ENCODE assay signal across 17 cellular contexts in the genomic region with DNA sequence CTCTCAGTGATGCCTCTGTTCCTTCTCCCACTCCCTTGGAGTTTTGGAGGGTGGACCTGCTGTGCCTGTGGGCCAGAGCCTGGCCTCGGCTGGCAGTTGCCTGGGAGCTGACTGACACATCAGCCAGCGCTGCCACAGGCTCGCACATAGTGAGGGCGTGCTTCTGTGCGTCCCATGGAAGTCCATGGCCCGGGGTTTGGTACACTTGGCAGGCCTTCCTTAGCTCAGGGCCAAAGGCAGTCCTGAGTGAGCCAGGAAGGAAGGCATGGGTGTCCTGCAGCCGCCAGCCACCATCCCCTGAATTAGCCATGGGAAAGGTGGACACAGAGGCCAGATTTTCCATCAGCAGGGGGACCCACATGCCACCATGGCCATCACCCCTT. TPM values are rescaled to one million over a fixed set of nuclear protein-coding genes. Genes with fewer than 3 reads are reported as not detected.
DNase-seq lines count a peak whose midpoint lies in the region; ATAC-seq and TF ChIP-seq lines count a peak whose summit lies in the region.
"Had no signal": no experiment of that assay in that cellular context is flagged by ENCODE, and none has a peak within 500 bp of the region (broad histone marks: within the 10 kb centered on the region; RNA-seq: fewer than 3 reads in every experiment).

No MANE protein-coding gene starts in this region.

- H3K14ac ChIP-seq in H9 (ENCODE audit: insufficient read depth, low read length): no peak overlapping the region

- peak overlapping the region; percentile 45 for H3K4me3 Mint-ChIP-seq in activated T-cell treated with anti-CD3 and anti-CD28 coated beads, Interleukin-2, amount 50 U/mL, for 4 hours
- peak overlapping the region; percentile 71 for H3K4me3 Mint-ChIP-seq in CD8-positive, alpha-beta T cell
- H3K4me3 Mint-ChIP-seq in T-cell: peak overlapping the region; percentile 28 to 68 (median 41)
- peak overlapping the region in 6 of 8 donors; percentile 70 to 85 (median 78) for H3K4me3 Mint-ChIP-seq in naive B cell
- peak overlapping the region in 1 of 2 experiments; percentile 76; a peak in 3 of 5 replicates for H3K4me3 Mint-ChIP-seq in H9

- no peaks in the 10 kb centered on the region for H3K36me3 Mint-ChIP-seq in activated T-cell treated with anti-CD3 and anti-CD28 coated beads, Interleukin-2, amount 50 U/mL, for 4 hours (ENCODE audit: insufficient read depth)
- no peaks in the 10 kb centered on the region for H3K36me3 Mint-ChIP-seq in CD8-positive, alpha-beta T cell
- H3K36me3 Mint-ChIP-seq in T-cell (no peaks in the 10 kb centered on the region), naive B cell (no peaks in the 10 kb centered on the region), H9 (ENCODE audit: insufficient read depth in 1 of 3, low read depth in 3 of 3) (no peaks in the 10 kb centered on the region; a peak in 1 of 7 replicates)
- H3K36me3 Mint-ChIP-seq: CD4-positive, CD25-positive, alpha-beta regulatory T cell had no signal

- peaks cover 8% of the 10 kb centered on the region for H3K4me1 ChIP-seq in CD8-positive, alpha-beta T cell (ENCODE audit: insufficient read depth, low read length)
- no peaks in the 10 kb centered on the region for H3K4me1 ChIP-seq in H9 (ENCODE audit: insufficient read depth, low read length)

- no peak overlapping the region for H3K18ac ChIP-seq in H9 (ENCODE audit: insufficient read length, low read depth, low read length)

- H3K23ac ChIP-seq in H9 (ENCODE audit: insufficient read length, low read depth, low read length): no peak overlapping the region

- H4K5ac ChIP-seq in H9 (ENCODE audit: insufficient read length, low read depth, low read length): no peak overlapping the region

- H2AK5ac ChIP-seq in H9 (ENCODE audit: insufficient read length, low read length): no peak overlapping the region

- CTCF ChIA-PET in CD8-positive, alpha-beta T cell (lab: Charles Lee): interaction anchor here (1.2 kb wide), 1 partner anchor 32 kb away, joined by 3 read pairs; no protein-coding TSS in a partner anchor
- CTCF ChIA-PET in T-cell (lab: Charles Lee): no interaction called here

- H4K91ac ChIP-seq in H9 (ENCODE audit: insufficient read length, low read depth, low read length): no peak overlapping the region

- no peak for ATAC-seq in activated T-cell treated with anti-CD3 and anti-CD28 coated beads, Interleukin-2, amount 50 U/mL, for 4 hours
- no peak for ATAC-seq in CD8-positive, alpha-beta T cell
- ATAC-seq in T-cell (replicated peaks in 1 of 4): no peak
- ATAC-seq in naive B cell (ENCODE audit: low read depth in 2 of 2): no peak
- no peak for ATAC-seq in GM18868 (IDR thresholded peaks at IDR 0.05; ENCODE audit: unreplicated experiment)
- ATAC-seq: HepG2 had no signal

- TF ChIP-seq CTCF in CD8-positive, alpha-beta T cell (IDR thresholded peaks at IDR 0.05): no peak
- no peak for TF ChIP-seq CTCF in H9 (conservative IDR thresholded peaks at IDR 0.05)

- H3K9ac ChIP-seq in H9 (ENCODE audit: extremely low read depth, insufficient read length, low read length): no peak overlapping the region

- POLR2A ChIA-PET in CD8-positive, alpha-beta T cell (lab: Charles Lee): interaction anchor here (1.6 kb wide), 1 partner anchor 14 kb away, joined by 4 read pairs; no protein-coding TSS in a partner anchor
- POLR2A ChIA-PET in T-cell (lab: Charles Lee): interaction anchor here in 1 of 2 donors (0.6 kb wide), 1 partner anchor 106 kb away, joined by 11 read pairs; no protein-coding TSS in a partner anchor

- no peaks in the 10 kb centered on the region for H3K79me1 ChIP-seq in H9 (ENCODE audit: insufficient read depth, low read depth, low read length, poor library complexity, severe bottlenecking)

- H4K8ac ChIP-seq in H9 (replicated peaks; ENCODE audit: insufficient read length, low read depth, low read length): no peak overlapping the region

- WGBS in H9 (ENCODE audit: extremely low coverage, insufficient read length, low lambda C conversion rate): no CpG with 5 or more reads among the region's 7 CpGs

- H2BK20ac ChIP-seq in H9 (ENCODE audit: low read depth, low read length, poor library complexity, severe bottlenecking): no peak overlapping the region

- H3K27ac Mint-ChIP-seq in CD8-positive, alpha-beta T cell: no peak overlapping the region
- H3K27ac Mint-ChIP-seq in T-cell: no peak overlapping the region
- peak overlapping the region in 1 of 6 donors; percentile 49 for H3K27ac Mint-ChIP-seq in naive B cell
- no peak overlapping the region for H3K27ac Mint-ChIP-seq in H9

- intact Hi-C loops in CD8-positive, alpha-beta T cell (cut with DNase I, micrococcal nuclease): no loop called here

- no peak overlapping the region for H2BK12ac ChIP-seq in H9 (ENCODE audit: insufficient read length, low read depth, low read length)

- peaks cover 3% of the 10 kb centered on the region for H3K23me2 ChIP-seq in H9 (ENCODE audit: insufficient read length, low read depth, low read length, poor library complexity, severe bottlenecking)

- H3T11ph ChIP-seq in H9 (ENCODE audit: low read length): no peak overlapping the region

- peaks cover 1% of the 10 kb centered on the region for H3K4me1 Mint-ChIP-seq in activated T-cell treated with anti-CD3 and anti-CD28 coated beads, Interleukin-2, amount 50 U/mL, for 4 hours (ENCODE audit: low read depth)
- peaks cover 6% of the 10 kb centered on the region for H3K4me1 Mint-ChIP-seq in CD8-positive, alpha-beta T cell (ENCODE audit: low read depth)
- H3K4me1 Mint-ChIP-seq in T-cell (peaks cover 0 to 11% (median 7%) of the 10 kb centered on the region in 3 donors), naive B cell (peaks cover 10 to 37% (median 36%) of the 10 kb centered on the region in 3 donors), H9 (peaks cover under 1 to 16% of the 10 kb centered on the region in 2 experiments)

- no peak overlapping the region for H3K56ac ChIP-seq in H9 (ENCODE audit: insufficient read length, low read depth, low read length)

- no peaks in the 10 kb centered on the region for H3K9me3 Mint-ChIP-seq in activated T-cell treated with anti-CD3 and anti-CD28 coated beads, Interleukin-2, amount 50 U/mL, for 4 hours
- no peaks in the 10 kb centered on the region for H3K9me3 Mint-ChIP-seq in CD8-positive, alpha-beta T cell
- H3K9me3 Mint-ChIP-seq in T-cell: no peaks in the 10 kb centered on the region
- no peaks in the 10 kb centered on the region for H3K9me3 Mint-ChIP-seq in naive B cell
- no peaks in the 10 kb centered on the region; a peak in 3 of 5 replicates for H3K9me3 Mint-ChIP-seq in H9

- H3K9me3 ChIP-seq in CD8-positive, alpha-beta T cell (ENCODE audit: low read length): no peaks in the 10 kb centered on the region
- no peaks in the 10 kb centered on the region for H3K9me3 ChIP-seq in H9 (ENCODE audit: control insufficient read depth, low read depth, low read length)

- H3K4ac ChIP-seq in H9 (ENCODE audit: low read depth, low read length): no peak overlapping the region

- DNase-seq in activated T-cell treated with anti-CD3 and anti-CD28 coated beads, Interleukin-2, amount 50 U/mL, for 4 hours: no peak
- DNase-seq in activated T-cell treated with anti-CD3 and anti-CD28 coated beads for 4 hours: no peak
- DNase-seq in CD8-positive, alpha-beta T cell: no peak
- no peak for DNase-seq in T-cell
- DNase-seq in naive B cell: no peak
- no peak for DNase-seq in CD1c-positive myeloid dendritic cell (ENCODE audit: extremely low spot score)
- DNase-seq in H9: no peak
- DNase-seq: CD4-positive, CD25-positive, alpha-beta regulatory T cell; GF-D8; Karpas-422; MM.1S; NCI-H1105; NCI-H1694 treated with DMSO at 0.1 percent for 48 hours; NCI-H446 treated with DMSO at 0.1 percent for 48 hours; Right ventricle myocardium superior had no signal

- no peaks in the 10 kb centered on the region for H3K36me3 ChIP-seq in CD8-positive, alpha-beta T cell (ENCODE audit: insufficient read depth, low read length)

- H3K27me3 Mint-ChIP-seq in activated T-cell treated with anti-CD3 and anti-CD28 coated beads, Interleukin-2, amount 50 U/mL, for 4 hours (ENCODE audit: low read depth): peaks cover 22% of the 10 kb centered on the region
- peaks cover 18% of the 10 kb centered on the region for H3K27me3 Mint-ChIP-seq in CD8-positive, alpha-beta T cell (ENCODE audit: low read depth)
- H3K27me3 Mint-ChIP-seq in T-cell (peaks cover 4 to 24% of the 10 kb centered on the region in 2 donors), naive B cell (no peaks in the 10 kb centered on the region), H9 (ENCODE audit: low read depth) (peaks cover 69% of the 10 kb centered on the region)

- no peaks in the 10 kb centered on the region for H4K20me1 ChIP-seq in H9 (ENCODE audit: control insufficient read depth, insufficient read depth, insufficient read length)

- H3K4me2 ChIP-seq in H9 (ENCODE audit: insufficient read depth, insufficient read length, low read length): no peak overlapping the region

- H3K79me2 ChIP-seq in H9 (ENCODE audit: insufficient read depth, low read length): no peaks in the 10 kb centered on the region

- H2AFZ ChIP-seq in H9 (ENCODE audit: low read length): no peak overlapping the region

- H3K27me3 ChIP-seq in CD8-positive, alpha-beta T cell (ENCODE audit: insufficient read depth, low read length): no peaks in the 10 kb centered on the region
- H3K27me3 ChIP-seq in H9 (ENCODE audit: insufficient read depth, low read length): peaks cover 23% of the 10 kb centered on the region

- no peak overlapping the region for H2BK15ac ChIP-seq in H9 (ENCODE audit: low read depth, low read length)

- no peak overlapping the region for H3K27ac ChIP-seq in CD8-positive, alpha-beta T cell (ENCODE audit: low read depth, low read length)
- no peak overlapping the region for H3K27ac ChIP-seq in H9 (ENCODE audit: insufficient read length, low read depth, low read length)

- no peak overlapping the region for H2BK5ac ChIP-seq in H9 (ENCODE audit: insufficient read length, low read length)

- H2BK120ac ChIP-seq in H9 (ENCODE audit: low read depth, low read length, poor library complexity, severe bottlenecking): no peak overlapping the region

- H3K4me3 ChIP-seq in CD8-positive, alpha-beta T cell (ENCODE audit: low read depth, low read length): no peak overlapping the region

RNA-seq across cellular contexts. Expression of a gene that starts 1.1 kb away (rescaled TPM):
- total RNA-seq in activated T-cell treated with anti-CD3 and anti-CD28 coated beads, Interleukin-2, amount 50 U/mL, for 4 hours: under 1 TPM; 0.19 to 0.40 (median 0.40) TPM
- under 1 TPM; 0.22 to 0.60 TPM for total RNA-seq in CD8-positive, alpha-beta T cell
- total RNA-seq in T-cell: under 1 TPM in 4 of 5 donors, not detected in 1; 0.19 to 0.79 (median 0.49) TPM
- polyA plus RNA-seq in naive B cell (ENCODE audit: low read depth in 6 of 6): 1 to 10 TPM in 3 of 6 donors, under 1 TPM in 3; 0.29 to 3.6 (median 0.96) TPM
- total RNA-seq in H9 (2021): 0.59 and 0.72 TPM in 2 replicates
- total RNA-seq: CD4-positive, CD25-positive, alpha-beta regulatory T cell; Right ventricle myocardium superior had no signal
